In the genomic region with DNA sequence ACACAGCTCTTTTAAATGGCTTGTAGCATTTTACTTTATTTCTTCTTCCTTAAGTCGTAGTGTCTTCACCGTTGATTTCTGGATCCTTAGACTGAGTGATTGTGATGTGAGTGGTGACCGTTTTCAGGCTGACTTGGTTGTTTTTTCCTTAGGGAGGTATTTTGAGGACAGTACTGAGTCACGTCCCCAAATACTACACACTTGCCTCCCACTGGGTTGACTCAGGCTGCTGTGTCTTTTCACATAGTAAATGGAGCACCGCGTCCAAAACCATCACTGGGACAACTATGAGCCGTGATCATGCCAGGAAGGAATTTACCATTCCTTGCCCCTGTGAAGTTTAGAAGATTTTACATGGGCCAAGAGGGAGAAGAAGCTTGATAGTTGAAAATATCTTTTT, we compare ENCODE assay signal across 22 cellular contexts.
DNase-seq lines count a peak whose midpoint lies in the region; ATAC-seq, FAIRE-seq and TF ChIP-seq lines count a peak whose summit lies in the region.
"Had no signal": no experiment of that assay in that cellular context is flagged by ENCODE, and none has a peak within 500 bp of the region (broad histone marks: within the 10 kb centered on the region; RNA-seq: fewer than 3 reads in every experiment).

No MANE protein-coding gene starts in this region.

- peak overlapping the region; percentile 73 for H3K4me2 ChIP-seq in astrocyte (ENCODE audit: low read length)
- H3K4me2 ChIP-seq: KMS-11, neural progenitor cell had no signal

- TF ChIP-seq CTCF in astrocyte (IDR thresholded peaks at IDR 0.05; ENCODE audit: insufficient read depth, low read depth, low read length): no peak

- H3K27ac Mint-ChIP-seq in astrocyte (ENCODE audit: unreplicated experiment): no peak overlapping the region
- no peak overlapping the region for H3K27ac Mint-ChIP-seq in stimulated activated effector memory CD8-positive, alpha-beta T cell treated with anti-CD3 and anti-CD28 coated beads, Interleukin-12 subunit alpha, Interleukin-12 subunit beta, amount 100 ng/mL, for 72 hours
- H3K27ac Mint-ChIP-seq: neural progenitor cell had no signal

- H3K36me3 Mint-ChIP-seq in astrocyte (ENCODE audit: low read depth, unreplicated experiment): peaks cover 6% of the 10 kb centered on the region
- peaks cover under 1% of the 10 kb centered on the region for H3K36me3 Mint-ChIP-seq in stimulated activated effector memory CD8-positive, alpha-beta T cell treated with anti-CD3 and anti-CD28 coated beads, Interleukin-12 subunit alpha, Interleukin-12 subunit beta, amount 100 ng/mL, for 72 hours

- no peak for ATAC-seq in HG02759 (IDR thresholded peaks at IDR 0.05; ENCODE audit: unreplicated experiment)
- no peak for ATAC-seq in stimulated activated effector memory CD8-positive, alpha-beta T cell treated with anti-CD3 and anti-CD28 coated beads, Interleukin-12 subunit alpha, Interleukin-12 subunit beta, amount 100 ng/mL, for 72 hours
- ATAC-seq: right lobe of liver had no signal

- H3K36me3 ChIP-seq in astrocyte (ENCODE audit: insufficient read depth, low read length): no peaks in the 10 kb centered on the region
- H3K36me3 ChIP-seq: neural progenitor cell, right lobe of liver, SJSA1 had no signal

- H3K27me3 ChIP-seq in astrocyte (ENCODE audit: insufficient read depth, low read length): no peaks in the 10 kb centered on the region
- H3K27me3 ChIP-seq: neural progenitor cell, right lobe of liver, SJSA1 had no signal

- peak; percentile 62 for DNase-seq in A172 (ENCODE audit: low spot score)
- peak; percentile 30 for DNase-seq in H54 (ENCODE audit: insufficient read length, low spot score)
- peak; percentile 77 for DNase-seq in astrocyte (ENCODE audit: low read depth)
- peak; percentile 87 for DNase-seq in iris pigment epithelial cell (ENCODE audit: low read depth)
- DNase-seq in NCI-H2107 (lab: John Stamatoyannopoulos, UW): no peak
- no peak for DNase-seq in stimulated activated effector memory CD8-positive, alpha-beta T cell treated with anti-CD3 and anti-CD28 coated beads, Interleukin-12 subunit alpha, Interleukin-12 subunit beta, amount 100 ng/mL, for 72 hours (ENCODE audit: low spot score in 2 of 2)
- DNase-seq in OCI-M2 (lab: John Stamatoyannopoulos, UW; ENCODE audit: unreplicated experiment): no peak
- DNase-seq: activated CD4-positive, alpha-beta T cell treated with anti-CD3 and anti-CD28 coated beads for 48 hours; activated naive CD4-positive, alpha-beta T cell treated with anti-CD3 and anti-CD28 coated beads, Interleukin-2, amount 50 U/mL, for 16 hours; Caco-2; mesendoderm; NCI-H1417 treated with DMSO at 0.1 percent for 48 hours; NCI-H226; right lobe of liver; stimulated activated CD4-positive, alpha-beta T cell treated with anti-CD3 and anti-CD28 coated beads, Interleukin-4, amount 100 ng/mL, for 24 hours; T1000 had no signal

- H3K79me2 ChIP-seq in astrocyte (ENCODE audit: insufficient read depth, low read length): no peaks in the 10 kb centered on the region

- H2AFZ ChIP-seq in astrocyte (ENCODE audit: low read depth, low read length): no peak overlapping the region
- H2AFZ ChIP-seq: neural progenitor cell had no signal

- H3K4me1 Mint-ChIP-seq in astrocyte (ENCODE audit: low read depth, unreplicated experiment): peaks cover 7% of the 10 kb centered on the region
- H3K4me1 Mint-ChIP-seq in stimulated activated effector memory CD8-positive, alpha-beta T cell treated with anti-CD3 and anti-CD28 coated beads, Interleukin-12 subunit alpha, Interleukin-12 subunit beta, amount 100 ng/mL, for 72 hours: peaks cover 11% of the 10 kb centered on the region

- peak overlapping the region; percentile 23 for H3K27ac ChIP-seq in astrocyte (ENCODE audit: low read depth, low read length)
- H3K27ac ChIP-seq: KMS-11, neural progenitor cell, right lobe of liver, SJSA1 had no signal

- peak overlapping the region; percentile 35 for H3K9ac ChIP-seq in astrocyte (ENCODE audit: low read length)
- H3K9ac ChIP-seq: KMS-11, neural progenitor cell had no signal

- FAIRE-seq in H54 (lab: Jason Lieb, UNC) (peak; percentile 99), astrocyte (lab: Jason Lieb, UNC) (peak; percentile 95)
- FAIRE-seq: A204.1, frontal cortex had no signal

- H3K4me3 Mint-ChIP-seq in astrocyte (ENCODE audit: unreplicated experiment): no peak overlapping the region
- no peak overlapping the region for H3K4me3 Mint-ChIP-seq in stimulated activated effector memory CD8-positive, alpha-beta T cell treated with anti-CD3 and anti-CD28 coated beads, Interleukin-12 subunit alpha, Interleukin-12 subunit beta, amount 100 ng/mL, for 72 hours
- H3K4me3 Mint-ChIP-seq: neural progenitor cell had no signal

- no peak overlapping the region for H3K4me3 ChIP-seq in astrocyte (ENCODE audit: insufficient read depth, low read depth, low read length)
- H3K4me3 ChIP-seq: neural progenitor cell, right lobe of liver, SJSA1 had no signal

- H3K27me3 Mint-ChIP-seq in astrocyte (ENCODE audit: low read depth, unreplicated experiment): no peaks in the 10 kb centered on the region

- H3K9me3 ChIP-seq in astrocyte (ENCODE audit: insufficient read depth, low read depth, low read length): no peaks in the 10 kb centered on the region
- H3K9me3 ChIP-seq: Caco-2, right lobe of liver, SJSA1 had no signal

- H4K20me1 ChIP-seq in astrocyte (ENCODE audit: insufficient read depth, low read length): peaks cover 5% of the 10 kb centered on the region

- peaks cover 12% of the 10 kb centered on the region for H3K4me1 ChIP-seq in astrocyte (ENCODE audit: insufficient read depth, low read length)
- H3K4me1 ChIP-seq: Caco-2 had no signal

- H3K9me3 Mint-ChIP-seq in astrocyte (ENCODE audit: unreplicated experiment): no peaks in the 10 kb centered on the region
- H3K9me3 Mint-ChIP-seq in stimulated activated effector memory CD8-positive, alpha-beta T cell treated with anti-CD3 and anti-CD28 coated beads, Interleukin-12 subunit alpha, Interleukin-12 subunit beta, amount 100 ng/mL, for 72 hours: peaks cover 9% of the 10 kb centered on the region
- H3K9me3 Mint-ChIP-seq: neural progenitor cell had no signal

- no peak for TF ChIP-seq POLR2A in H54 (IDR thresholded peaks at IDR 0.05; ENCODE audit: low read depth, low read length)

Comparison
In these comparisons a context has a peak if more than half of its experiments do, and no peak if none do; other contexts are left out.
1. DNase-seq: peak in A172 (single experiment), H54 (single experiment), astrocyte (single experiment) and iris pigment epithelial cell (single experiment); none in NCI-H2107 (single experiment), stimulated activated effector memory CD8-positive, alpha-beta T cell treated with anti-CD3 and anti-CD28 coated beads, Interleukin-12 subunit alpha, Interleukin-12 subunit beta, amount 100 ng/mL, for 72 hours (0 of 2) and OCI-M2 (single experiment).